In genomic region chr12:131894313-131894860, GRCh38 we compare ENCODE assay signal across 8 cellular contexts.
DNase-seq lines count a peak whose midpoint lies in the region; ATAC-seq and TF ChIP-seq lines count a peak whose summit lies in the region.

ULK1 (plus strand) TSS chr12:131894622; CDS start chr12:131895002, 380 bp downstream.

- ATAC-seq in GM19035 (IDR thresholded peaks at IDR 0.05; ENCODE audit: unreplicated experiment): peak; percentile 83
- ATAC-seq in HG03280 (IDR thresholded peaks at IDR 0.05; ENCODE audit: unreplicated experiment): peak; percentile 82

- DNase-seq in AG10803 (ENCODE audit: low read depth) (peak; percentile 78), NCI-H345 (lab: John Stamatoyannopoulos, UW) (peak; percentile 87), caudate nucleus (lab: John Stamatoyannopoulos, UW) (peak; percentile 38 to 99 (median 92)), islet precursor cell (peak; percentile 99)
- peak; percentile 85 to 92 (median 86) for DNase-seq in activated CD4-positive, CD25-positive, alpha-beta regulatory T cell (lab: John Stamatoyannopoulos, UW)
- DNase-seq in stimulated activated CD4-positive, alpha-beta T cell treated with anti-CD3 and anti-CD28 coated beads, Interleukin-12 subunit alpha, Interleukin-12 subunit beta, amount 100 ng/mL, for 4 hours: peak; percentile 92

- peak within 1 kb of the TSS; percentile 79 for H3K4me3 ChIP-seq in AG10803 (ENCODE audit: low read length)

- peak within 1 kb of the TSS; percentile 95 for H3K27ac ChIP-seq in caudate nucleus (ENCODE audit: low read depth, low read length)

- TF ChIP-seq CTCF in AG10803 (conservative IDR thresholded peaks at IDR 0.05; ENCODE audit: low read length): no peak

Comparison
In these comparisons a context has a peak if more than half of its experiments do, and no peak if none do; other contexts are left out.
1. Peak in every context shown above with its lines: DNase-seq, ATAC-seq, H3K4me3 ChIP-seq and H3K27ac ChIP-seq.